Comparison of ENCODE assay signal across 8 cellular contexts in the genomic region with DNA sequence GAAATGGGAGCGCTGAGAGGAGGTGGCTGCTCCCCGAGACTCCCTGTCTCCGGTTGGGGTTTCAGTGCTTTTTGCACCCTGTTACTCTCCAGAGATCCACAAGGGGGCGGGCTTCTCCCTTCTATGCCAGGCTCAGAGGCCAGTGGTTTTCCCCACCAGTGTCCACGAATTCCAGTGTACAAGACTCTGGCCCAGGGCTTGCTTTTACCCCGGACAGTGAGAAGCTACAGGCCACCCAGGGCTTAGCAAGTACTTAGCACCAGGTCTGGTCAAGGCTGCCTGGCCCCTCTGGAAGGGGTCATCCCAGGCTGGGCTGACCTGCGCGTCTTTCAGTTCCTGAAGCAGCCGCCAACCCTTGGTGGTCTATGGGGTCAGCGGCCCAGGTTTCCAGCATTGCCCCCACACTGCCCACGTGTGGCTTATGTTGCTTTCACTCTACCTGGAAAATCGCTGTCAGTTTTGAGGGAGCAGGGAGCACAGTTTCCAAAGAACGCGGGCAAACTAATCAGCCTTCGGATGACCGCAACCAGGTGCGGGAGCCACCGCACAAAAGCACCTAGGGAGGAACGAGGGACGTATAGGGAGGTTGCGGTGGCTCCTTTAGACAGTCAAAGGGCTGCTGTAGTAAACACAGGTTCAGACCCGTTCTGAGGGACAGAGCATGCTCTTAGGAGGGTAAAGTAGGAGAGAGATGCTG. TPM values are rescaled to one million over a fixed set of nuclear protein-coding genes. Genes with fewer than 3 reads are reported as not detected.
A peak's percentile ranks its signal among the peaks of the same experiment; 100 is the strongest.
DNase-seq lines count a peak whose midpoint lies in the region; ATAC-seq and TF ChIP-seq lines count a peak whose summit lies in the region.

No MANE protein-coding gene starts in this region.

- no peak overlapping the region for H3K9ac ChIP-seq in Loucy (ENCODE audit: low read depth, low read length, poor library complexity, severe bottlenecking)

- peaks cover 16% of the 10 kb centered on the region for H3K27me3 Mint-ChIP-seq in memory B cell
- H3K27me3 Mint-ChIP-seq in stimulated activated naive CD8-positive, alpha-beta T cell treated with anti-CD3 and anti-CD28 coated beads, Interleukin-15, amount 100 ng/mL, for 72 hours, result peaks cover 54% of the 10 kb centered on the region

- no peak overlapping the region for H3K27ac Mint-ChIP-seq in memory B cell
- no peak overlapping the region for H3K27ac Mint-ChIP-seq in stimulated activated naive CD8-positive, alpha-beta T cell treated with anti-CD3 and anti-CD28 coated beads, Interleukin-15, amount 100 ng/mL, for 72 hours

- H2AFZ ChIP-seq in Loucy (ENCODE audit: low read length), result peak overlapping the region; percentile 75

- no peak overlapping the region for H3K4me3 Mint-ChIP-seq in memory B cell
- peak overlapping the region in 1 of 2 donors; percentile 62 for H3K4me3 Mint-ChIP-seq in stimulated activated naive CD8-positive, alpha-beta T cell treated with anti-CD3 and anti-CD28 coated beads, Interleukin-15, amount 100 ng/mL, for 72 hours

- TF ChIP-seq CTCF in Loucy (conservative IDR thresholded peaks at IDR 0.05; ENCODE audit: low read length), result peak; percentile 90

- H3K36me3 ChIP-seq in Loucy (ENCODE audit: insufficient read depth, low read length), result no peaks in the 10 kb centered on the region

- no peaks in the 10 kb centered on the region for H3K9me2 ChIP-seq in Loucy (replicated peaks; ENCODE audit: low read depth, low read length)

- no peak overlapping the region for H3K4me3 ChIP-seq in Loucy (ENCODE audit: low read length, poor library complexity, severe bottlenecking)

- no peaks in the 10 kb centered on the region for H3F3A ChIP-seq in Loucy (ENCODE audit: low read depth)

- no peaks in the 10 kb centered on the region for H3K9me3 ChIP-seq in Loucy (ENCODE audit: insufficient read depth, low read depth, low read length)

- no peaks in the 10 kb centered on the region for H4K20me1 ChIP-seq in Loucy (ENCODE audit: insufficient read depth, low read length, poor library complexity, severe bottlenecking)

- peak overlapping the region; percentile 58 for H3K4me2 ChIP-seq in Loucy (ENCODE audit: low read depth, low read length, poor library complexity, severe bottlenecking)

- no peaks in the 10 kb centered on the region for H3K79me2 ChIP-seq in Loucy (ENCODE audit: insufficient read depth, low read length)

- peak; percentile 59 for ATAC-seq in memory B cell (ENCODE audit: low read depth)
- ATAC-seq in stimulated activated naive CD8-positive, alpha-beta T cell treated with anti-CD3 and anti-CD28 coated beads, Interleukin-15, amount 100 ng/mL, for 72 hours, result peak; percentile 60

- no peaks in the 10 kb centered on the region for H3K27me3 ChIP-seq in Loucy (ENCODE audit: insufficient read depth, low read length, poor library complexity, severe bottlenecking)

- no peaks in the 10 kb centered on the region for H3K9me3 Mint-ChIP-seq in memory B cell
- H3K9me3 Mint-ChIP-seq in stimulated activated naive CD8-positive, alpha-beta T cell treated with anti-CD3 and anti-CD28 coated beads, Interleukin-15, amount 100 ng/mL, for 72 hours, result no peaks in the 10 kb centered on the region

- no peaks in the 10 kb centered on the region for H3K36me3 Mint-ChIP-seq in memory B cell

- no peaks in the 10 kb centered on the region for H3K4me1 ChIP-seq in Loucy (ENCODE audit: insufficient read depth, low read length, poor library complexity, severe bottlenecking)

- peaks cover 2% of the 10 kb centered on the region for H3K4me1 Mint-ChIP-seq in memory B cell
- peaks cover 11% of the 10 kb centered on the region for H3K4me1 Mint-ChIP-seq in stimulated activated naive CD8-positive, alpha-beta T cell treated with anti-CD3 and anti-CD28 coated beads, Interleukin-15, amount 100 ng/mL, for 72 hours

- peak; percentile 37 for DNase-seq in activated gamma-delta T cell treated with Interleukin-2 at 50 U/mL for 16 hours
- no peak for DNase-seq in activated gamma-delta T cell (lab: John Stamatoyannopoulos, UW)
- DNase-seq in activated CD4-positive, alpha-beta T cell treated with anti-CD3 and anti-CD28 coated beads for 4 hours, result peak; percentile 36 to 39
- DNase-seq in effector CD4-positive, alpha-beta T cell, result peak; percentile 22
- DNase-seq in memory B cell (ENCODE audit: low spot score in 2 of 2), result peak in 1 of 2 donors; percentile 44
- DNase-seq in stimulated activated naive CD8-positive, alpha-beta T cell treated with anti-CD3 and anti-CD28 coated beads, Interleukin-15, amount 100 ng/mL, for 72 hours, result peak; percentile 44 to 48
- no peak for DNase-seq in cerebellum (ENCODE audit: low spot score)

RNA-seq across cellular contexts. Expression of gene CYP26A1, which starts 6.8 kb away (rescaled TPM):
- total RNA-seq in cerebellum, result 4.7 TPM

RNA-seq across cellular contexts. Expression of gene CYP26C1, which starts 19.9 kb away (rescaled TPM):
- 9.5 TPM for total RNA-seq in cerebellum

Comparison
In these comparisons a context has a peak if more than half of its experiments do, and no peak if none do; other contexts are left out.
1. DNase-seq: peak in activated gamma-delta T cell treated with Interleukin-2 at 50 U/mL for 16 hours (single experiment), activated CD4-positive, alpha-beta T cell treated with anti-CD3 and anti-CD28 coated beads for 4 hours (2 of 2), effector CD4-positive, alpha-beta T cell (single experiment) and stimulated activated naive CD8-positive, alpha-beta T cell treated with anti-CD3 and anti-CD28 coated beads, Interleukin-15, amount 100 ng/mL, for 72 hours (2 of 2); none in activated gamma-delta T cell (single experiment) and cerebellum (single experiment).